In genomic region chr13:46077260-46077659, GRCh38 we compare ENCODE assay signal across 26 cellular contexts. TPM values are rescaled to one million over a fixed set of nuclear protein-coding genes. Genes with fewer than 3 reads are reported as not detected.
"Had no signal": no experiment of that assay in that cellular context is flagged by ENCODE, and none has a peak within 500 bp of the region (broad histone marks: within the 10 kb centered on the region; RNA-seq: fewer than 3 reads in every experiment).

No MANE protein-coding gene starts in this region.

- H3K27me3 ChIP-seq: cardiac muscle cell, MG63, Peyer's patch had no signal

- H3K9me3 ChIP-seq: MG63, Peyer's patch had no signal

- DNase-seq: activated CD4-positive, alpha-beta memory T cell treated with anti-CD3 and anti-CD28 coated beads, Interleukin-2, amount 10 ng/mL, durations not matched to agents 7 days and 5 days; activated CD4-positive, alpha-beta T cell treated with anti-CD3 and anti-CD28 coated beads for 36 hours; activated CD4-positive, alpha-beta T cell treated with anti-CD3 and anti-CD28 coated beads, Interleukin-2, amount 50 U/mL, for 1 hour; activated gamma-delta T cell treated with Interleukin-2 at 50 U/mL for 16 hours; activated naive CD4-positive, alpha-beta T cell treated with anti-CD3 and anti-CD28 coated beads, Interleukin-2, amount 10 ng/mL, durations not matched to agents 7 days and 5 days; activated naive CD8-positive, alpha-beta T cell treated with anti-CD3 and anti-CD28 coated beads for 36 hours; activated T-cell treated with anti-CD3 and anti-CD28 coated beads for 4 hours; activated T-cell treated with anti-CD3 and anti-CD28 coated beads, Interleukin-2, amount 50 U/mL, for 48 hours; brain microvascular endothelial cell; MG63; NCI-H1092; NCI-H1417; NCI-H1930; NCI-H345; NCI-H510A; NCI-H526 treated with DMSO at 0.1 percent for 48 hours; NCI-H82; Peyer's patch; Right ventricle myocardium superior; T-helper 1 cell; WERI-Rb-1 had no signal

- H3K36me3 ChIP-seq: brain microvascular endothelial cell, cardiac muscle cell, MG63, Peyer's patch, WERI-Rb-1 had no signal

- H3K4me1 ChIP-seq: Peyer's patch had no signal

- H3K4me3 ChIP-seq: cardiac muscle cell, MG63, Peyer's patch had no signal

- ATAC-seq: activated CD4-positive, alpha-beta T cell treated with anti-CD3 and anti-CD28 coated beads for 36 hours; activated T-helper 17 cell treated with anti-CD3 and anti-CD28 coated beads, Interleukin-2, amount 50 U/mL, for 72 hours had no signal

- H3K27ac ChIP-seq: brain microvascular endothelial cell, cardiac muscle cell, Peyer's patch, RWPE1, WERI-Rb-1 had no signal

RNA-seq across cellular contexts. Expression of gene CPB2, which starts 27.6 kb away (rescaled TPM):
- total RNA-seq: activated CD4-positive, alpha-beta memory T cell treated with anti-CD3 and anti-CD28 coated beads, Interleukin-2, amount 10 ng/mL, durations not matched to agents 7 days and 5 days; activated CD4-positive, alpha-beta T cell treated with anti-CD3 and anti-CD28 coated beads for 36 hours; activated CD8-positive, alpha-beta memory T cell treated with anti-CD3 and anti-CD28 coated beads for 36 hours; activated naive CD8-positive, alpha-beta T cell treated with anti-CD3 and anti-CD28 coated beads for 36 hours; activated T-helper 17 cell treated with anti-CD3 and anti-CD28 coated beads, Interleukin-2, amount 50 U/mL, for 72 hours; cardiac muscle cell; Peyer's patch; Right ventricle myocardium superior; T-helper 2 cell treated with Interferon-gamma antibody and Interleukin-4, amounts not matched to agents 100 ng/mL and 5 ng/mL, for 36 hours had no signal
